ENCODE assay signal across 23 cellular contexts in genomic region chr3:78689378-78689777, GRCh38.
"Had no signal": no experiment of that assay in that cellular context is flagged by ENCODE, and none has a peak within 500 bp of the region (broad histone marks: within the 10 kb centered on the region; RNA-seq: fewer than 3 reads in every experiment).

No MANE protein-coding gene starts in this region.

- H3K4me3 ChIP-seq: cardiac muscle cell, gastroesophageal sphincter, suprapubic skin, vagina had no signal

- H3K4me1 Mint-ChIP-seq: activated B cell treated with CpG ODN at 0.5 μM for 24 hours; activated naive CD8-positive, alpha-beta T cell treated with anti-CD3 and anti-CD28 coated beads for 36 hours; activated T-helper 17 cell treated with anti-CD3 and anti-CD28 coated beads, Interleukin-2, amount 50 U/mL, for 72 hours; immature natural killer cell; memory B cell had no signal

- H3K36me3 Mint-ChIP-seq: activated CD4-positive, alpha-beta memory T cell treated with anti-CD3 and anti-CD28 coated beads for 36 hours; immature natural killer cell had no signal

- H3K9me3 Mint-ChIP-seq: activated naive CD8-positive, alpha-beta T cell treated with anti-CD3 and anti-CD28 coated beads for 36 hours; activated T-helper 17 cell treated with anti-CD3 and anti-CD28 coated beads, Interleukin-2, amount 50 U/mL, for 72 hours; dendritic cell treated with granulocyte-macrophage colony-stimulating factor and Interleukin-4, amounts not matched to agents 40 ng/mL and 50 ng/mL, for 4 days had no signal

- ATAC-seq: activated T-helper 17 cell treated with anti-CD3 and anti-CD28 coated beads, Interleukin-2, amount 50 U/mL, for 72 hours; esophagus mucosa; gastroesophageal sphincter; left ventricle myocardium superior; stimulated activated naive CD8-positive, alpha-beta T cell treated with anti-CD3 and anti-CD28 coated beads, Interleukin-15, Interleukin-2, amounts not matched to agents 100 U/mL and 50 U/mL, for 24 hours had no signal

- H3K4me1 ChIP-seq: gastroesophageal sphincter, suprapubic skin, vagina had no signal

- H3K36me3 ChIP-seq: gastroesophageal sphincter, vagina had no signal

- H3K27ac Mint-ChIP-seq: activated B cell treated with CpG ODN at 0.5 μM for 24 hours; activated CD4-positive, alpha-beta memory T cell treated with anti-CD3 and anti-CD28 coated beads for 36 hours; activated naive CD8-positive, alpha-beta T cell treated with anti-CD3 and anti-CD28 coated beads for 36 hours; activated T-helper 17 cell treated with anti-CD3 and anti-CD28 coated beads, Interleukin-2, amount 50 U/mL, for 72 hours; dendritic cell treated with granulocyte-macrophage colony-stimulating factor and Interleukin-4, amounts not matched to agents 40 ng/mL and 50 ng/mL, for 4 days; immature natural killer cell; memory B cell had no signal

- H3K9me3 ChIP-seq: gastroesophageal sphincter, suprapubic skin, vagina had no signal

- H3K4me3 Mint-ChIP-seq: activated B cell treated with CpG ODN at 0.5 μM for 24 hours; activated CD4-positive, alpha-beta memory T cell treated with anti-CD3 and anti-CD28 coated beads for 36 hours; activated naive CD8-positive, alpha-beta T cell treated with anti-CD3 and anti-CD28 coated beads for 36 hours; activated T-helper 17 cell treated with anti-CD3 and anti-CD28 coated beads, Interleukin-2, amount 50 U/mL, for 72 hours; dendritic cell treated with granulocyte-macrophage colony-stimulating factor and Interleukin-4, amounts not matched to agents 40 ng/mL and 50 ng/mL, for 4 days; immature natural killer cell; memory B cell had no signal

- H3K27me3 Mint-ChIP-seq: activated B cell treated with CpG ODN at 0.5 μM for 24 hours; activated CD4-positive, alpha-beta memory T cell treated with anti-CD3 and anti-CD28 coated beads for 36 hours; activated naive CD8-positive, alpha-beta T cell treated with anti-CD3 and anti-CD28 coated beads for 36 hours; activated T-helper 17 cell treated with anti-CD3 and anti-CD28 coated beads, Interleukin-2, amount 50 U/mL, for 72 hours; dendritic cell treated with granulocyte-macrophage colony-stimulating factor and Interleukin-4, amounts not matched to agents 40 ng/mL and 50 ng/mL, for 4 days; memory B cell had no signal

- DNase-seq: activated B cell treated with CpG ODN at 0.5 μM for 24 hours; activated CD4-positive, alpha-beta memory T cell treated with anti-CD3 and anti-CD28 coated beads for 36 hours; activated CD4-positive, alpha-beta T cell treated with anti-CD3 and anti-CD28 coated beads for 4 hours; activated naive CD4-positive, alpha-beta T cell; activated naive CD8-positive, alpha-beta T cell treated with anti-CD3 and anti-CD28 coated beads for 36 hours; activated T-cell treated with anti-CD3 and anti-CD28 coated beads for 4 hours; amniotic stem cell; effector CD8-positive, alpha-beta T cell; immature natural killer cell; kidney glomerular epithelial cell; left ventricle myocardium superior; retina; stimulated activated CD4-positive, alpha-beta T cell treated with anti-CD3 and anti-CD28 coated beads, Interleukin-2, amount 100 ng/mL, for 24 hours; stimulated activated naive CD8-positive, alpha-beta T cell treated with anti-CD3 and anti-CD28 coated beads, Interleukin-15, Interleukin-2, amounts not matched to agents 100 U/mL and 50 U/mL, for 24 hours; trophoblast cell had no signal

- H3K27me3 ChIP-seq: cardiac muscle cell, gastroesophageal sphincter, suprapubic skin, vagina had no signal

- H3K27ac ChIP-seq: cardiac muscle cell, gastroesophageal sphincter, suprapubic skin, vagina had no signal
